In genomic region chr1:158724442-158724841, GRCh38 we compare ENCODE assay signal across 1 cellular context.
TF ChIP-seq lines count a peak whose summit lies in the region.

No MANE protein-coding gene starts in this region.

TF ChIP-seq in H1, 55 proteins besides CTCF, POLR2A, EP300 and RAD21:
- TF ChIP-seq SP2 (IDR thresholded peaks at IDR 0.05; ENCODE audit: low read length) (no peak), SRF (IDR thresholded peaks at IDR 0.05; ENCODE audit: low read depth, low read length) (no peak), SAP30 (IDR thresholded peaks at IDR 0.05; ENCODE audit: insufficient read depth, insufficient replicate concordance, low read length) (no peak), EZH2 (IDR thresholded peaks at IDR 0.05; ENCODE audit: low read depth, low read length, severe bottlenecking) (no peak), POLR2AphosphoS5 (IDR thresholded peaks at IDR 0.05; ENCODE audit: low read depth, low read length) (no peak), JUN (IDR thresholded peaks at IDR 0.05; ENCODE audit: low read depth, low read length) (no peak), BCL11A (IDR thresholded peaks at IDR 0.05; ENCODE audit: low read depth in 2 of 2, low read length in 2 of 2) (no peak), MAFK (IDR thresholded peaks at IDR 0.05; ENCODE audit: low read depth, low read length) (no peak), TCF12 (IDR thresholded peaks at IDR 0.05; ENCODE audit: low read depth, low read length) (no peak), SIRT6 (IDR thresholded peaks at IDR 0.05; ENCODE audit: low read length) (no peak), BRCA1 (IDR thresholded peaks at IDR 0.05; ENCODE audit: low read depth, low read length) (no peak), GTF2F1 (IDR thresholded peaks at IDR 0.05; ENCODE audit: borderline replicate concordance, low read depth, low read length) (no peak), ZNF274 (IDR thresholded peaks at IDR 0.05; ENCODE audit: borderline replicate concordance, extremely low read depth, low read length) (no peak), TAF1 (IDR thresholded peaks at IDR 0.05; ENCODE audit: low read depth, low read length) (no peak)
